ENCODE assay signal across 23 cellular contexts in genomic region chr14:61508526-61508925, GRCh38.
DNase-seq lines count a peak whose midpoint lies in the region; ATAC-seq and TF ChIP-seq lines count a peak whose summit lies in the region.
"Had no signal": no experiment of that assay in that cellular context is flagged by ENCODE, and none has a peak within 500 bp of the region (broad histone marks: within the 10 kb centered on the region; RNA-seq: fewer than 3 reads in every experiment).

No MANE protein-coding gene starts in this region.

- H3K4me1 ChIP-seq in IMR-90 (ENCODE audit: control insufficient read depth, insufficient read depth, low read length): peaks cover 20% of the 10 kb centered on the region

- H3K27ac ChIP-seq in IMR-90 (ENCODE audit: insufficient read depth, low read length): no peak overlapping the region
- H3K27ac ChIP-seq: esophagus squamous epithelium, gastroesophageal sphincter, PC-9, right lobe of liver, thoracic aorta, WERI-Rb-1 had no signal

- no peak for DNase-seq in activated T-cell treated with anti-CD3 and anti-CD28 coated beads, Interleukin-2, amount 50 U/mL, for 72 hours
- no peak for DNase-seq in activated T-cell treated with anti-CD3 and anti-CD28 coated beads, Interleukin-2, amount 50 U/mL, for 1 hour
- DNase-seq in IMR-90 (no peak), NCI-H748 (lab: John Stamatoyannopoulos, UW; ENCODE audit: unreplicated experiment) (no peak), endothelial cell (ENCODE audit: low spot score) (no peak), erythroblast (lab: John Stamatoyannopoulos, UW) (no peak)
- DNase-seq in stimulated activated CD8-positive, alpha-beta memory T cell treated with anti-CD3 and anti-CD28 coated beads, Interleukin-4, amount 100 ng/mL, for 48 hours: peak; percentile 2
- DNase-seq: activated gamma-delta T cell; DMS53; effector CD4-positive, alpha-beta T cell; esophagus squamous epithelium; H7; KBM-7; mammary epithelial cell; NCI-H146; NCI-H69; PC-9; right lobe of liver; stimulated activated CD4-positive, alpha-beta T cell treated with anti-CD3 and anti-CD28 coated beads, Interleukin-15, amount 100 ng/mL, for 24 hours; WERI-Rb-1 had no signal

- H3K18ac ChIP-seq in IMR-90 (ENCODE audit: low read depth, low read length): no peak overlapping the region

- H3K4me1 Mint-ChIP-seq in activated T-cell treated with anti-CD3 and anti-CD28 coated beads, Interleukin-2, amount 50 U/mL, for 72 hours (ENCODE audit: low read depth): peaks cover 100% of the 10 kb centered on the region
- H3K4me1 Mint-ChIP-seq in activated naive CD8-positive, alpha-beta T cell (ENCODE audit: low read depth): peaks cover 93% of the 10 kb centered on the region
- H3K4me1 Mint-ChIP-seq in endothelial cell (ENCODE audit: unreplicated experiment): peaks cover 10% of the 10 kb centered on the region

- no peak overlapping the region for H2AFZ ChIP-seq in IMR-90 (replicated peaks; ENCODE audit: low read length, poor library complexity)
- H2AFZ ChIP-seq: PC-9 had no signal

- H3K4ac ChIP-seq in IMR-90 (ENCODE audit: low read depth, low read length): no peak overlapping the region

- TF ChIP-seq RAD21 in IMR-90 (IDR thresholded peaks at IDR 0.05; ENCODE audit: low read length): no peak

- BruUV-seq in IMR-90 (replicated peaks; lab: Mats Ljungman, UMichigan): no TSS peak

- H3K23ac ChIP-seq in IMR-90 (ENCODE audit: low read depth, low read length): no peak overlapping the region

- no peaks in the 10 kb centered on the region for H3K79me1 ChIP-seq in IMR-90 (ENCODE audit: low read depth in 1 of 2, low read length in 2 of 2)

- H3K36me3 ChIP-seq in IMR-90 (ENCODE audit: control insufficient read depth, insufficient read depth, low read length): no peaks in the 10 kb centered on the region
- H3K36me3 ChIP-seq: gastroesophageal sphincter, right lobe of liver, thoracic aorta, WERI-Rb-1 had no signal

- H3K27me3 ChIP-seq in IMR-90 (ENCODE audit: control insufficient read depth, insufficient read depth, low read length): no peaks in the 10 kb centered on the region
- H3K27me3 ChIP-seq: esophagus squamous epithelium, gastroesophageal sphincter, right lobe of liver had no signal

- no peak overlapping the region; the same call in 1 of the 2 replicates for H4K91ac ChIP-seq in IMR-90 (ENCODE audit: insufficient read depth, low read depth, low read length)

- intact Hi-C loops in IMR-90 (cut with micrococcal nuclease): no loop called here

- H3K9me1 ChIP-seq in IMR-90 (ENCODE audit: insufficient read depth, low read length): peaks cover 9% of the 10 kb centered on the region; the same call in 1 of the 2 replicates

- H4K8ac ChIP-seq in IMR-90 (ENCODE audit: low read depth in 2 of 2, low read length in 2 of 2): no peak overlapping the region

- H3K4me2 ChIP-seq in IMR-90 (ENCODE audit: low read depth, low read length): no peak overlapping the region
- H3K4me2 ChIP-seq: PC-9 had no signal

- H2BK15ac ChIP-seq in IMR-90 (ENCODE audit: low read depth, low read length): 0 out of 3 replicates have a peak overlapping the region, but pooled peaks have one; percentile 9

- no peak overlapping the region for H2AK5ac ChIP-seq in IMR-90 (ENCODE audit: low read depth, low read length)

- no peak overlapping the region for H3K14ac ChIP-seq in IMR-90 (replicated peaks; ENCODE audit: low read depth, low read length)

- no peak overlapping the region for H2BK5ac ChIP-seq in IMR-90 (ENCODE audit: low read depth, low read length, poor library complexity, severe bottlenecking)

- no peak overlapping the region for H3K9ac ChIP-seq in IMR-90 (ENCODE audit: low read depth, low read length)

- no peak for ATAC-seq in activated T-cell treated with anti-CD3 and anti-CD28 coated beads, Interleukin-2, amount 50 U/mL, for 72 hours (replicated peaks in 1 of 2)
- no peak for ATAC-seq in IMR-90 (ENCODE audit: low read depth)
- ATAC-seq: gastroesophageal sphincter, right lobe of liver had no signal

- no peak overlapping the region for H4K5ac ChIP-seq in IMR-90 (ENCODE audit: low read depth, low read length)

- no peak overlapping the region for H3K56ac ChIP-seq in IMR-90 (ENCODE audit: extremely low read depth, insufficient read depth, low read length)

- WGBS in IMR-90 (ENCODE audit: extremely low coverage in 2 of 2, insufficient read length in 1 of 2), 2 experiments: no CpG with 5 or more reads among the region's 2 CpGs

- in situ Hi-C loops in IMR-90 (cut with MboI; ENCODE audit: low sequenced_read_pairs): no loop called here

- no peak overlapping the region for H2BK120ac ChIP-seq in IMR-90 (ENCODE audit: low read depth, low read length)

- CTCF ChIA-PET in IMR-90 (lab: Yijun Ruan, JAX): no interaction called here

- H2BK20ac ChIP-seq in IMR-90 (ENCODE audit: low read depth, low read length): no peak overlapping the region

- H4K20me1 ChIP-seq in IMR-90 (ENCODE audit: insufficient read depth, low read length): no peaks in the 10 kb centered on the region

- TF ChIP-seq POLR2A in IMR-90 (IDR thresholded peaks at IDR 0.05; ENCODE audit: low read depth, low read length) (no peak), erythroblast (IDR thresholded peaks at IDR 0.05; ENCODE audit: low read length) (no peak)

- TF ChIP-seq CTCF in IMR-90 (conservative IDR thresholded peaks at IDR 0.05; ENCODE audit: low read depth, low read length) (no peak), endothelial cell (IDR thresholded peaks at IDR 0.05; ENCODE audit: unreplicated experiment) (no peak)

- H3K9me3 ChIP-seq in IMR-90 (ENCODE audit: control insufficient read depth, insufficient read depth, low read length): no peaks in the 10 kb centered on the region
- H3K9me3 ChIP-seq: esophagus squamous epithelium, gastroesophageal sphincter, right lobe of liver, thoracic aorta had no signal

- dilution Hi-C loops in IMR-90 (cut with HindIII; ENCODE audit: low sequenced_read_pairs, unreplicated experiment): no loop called here

- peak overlapping the region; percentile 97 for H3K27ac Mint-ChIP-seq in activated T-cell treated with anti-CD3 and anti-CD28 coated beads, Interleukin-2, amount 50 U/mL, for 72 hours
- H3K27ac Mint-ChIP-seq in activated naive CD8-positive, alpha-beta T cell: peak overlapping the region; percentile 100
- H3K27ac Mint-ChIP-seq in endothelial cell (ENCODE audit: unreplicated experiment): no peak overlapping the region

- POLR2A ChIA-PET in IMR-90 (lab: Charles Lee; ENCODE audit: unreplicated experiment): no interaction called here

- no peaks in the 10 kb centered on the region for H3K27me3 Mint-ChIP-seq in activated T-cell treated with anti-CD3 and anti-CD28 coated beads, Interleukin-2, amount 50 U/mL, for 72 hours (ENCODE audit: low read depth)
- no peaks in the 10 kb centered on the region for H3K27me3 Mint-ChIP-seq in activated naive CD8-positive, alpha-beta T cell
- H3K27me3 Mint-ChIP-seq in endothelial cell (ENCODE audit: unreplicated experiment): peaks cover under 1% of the 10 kb centered on the region

- no peak overlapping the region for H2AK9ac ChIP-seq in IMR-90 (replicated peaks; ENCODE audit: low read depth, low read length, poor library complexity)

- peak overlapping the region; percentile 4 to 27 for H3K4me3 Mint-ChIP-seq in activated T-cell treated with anti-CD3 and anti-CD28 coated beads, Interleukin-2, amount 50 U/mL, for 72 hours
- peak overlapping the region; percentile 40 for H3K4me3 Mint-ChIP-seq in activated naive CD8-positive, alpha-beta T cell
- H3K4me3 Mint-ChIP-seq in endothelial cell (ENCODE audit: unreplicated experiment): no peak overlapping the region

- peaks cover 0 to 3% of the 10 kb centered on the region in 2 donors for H3K9me3 Mint-ChIP-seq in activated T-cell treated with anti-CD3 and anti-CD28 coated beads, Interleukin-2, amount 50 U/mL, for 72 hours
- no peaks in the 10 kb centered on the region for H3K9me3 Mint-ChIP-seq in activated naive CD8-positive, alpha-beta T cell (ENCODE audit: low read depth)
- H3K9me3 Mint-ChIP-seq in endothelial cell (ENCODE audit: unreplicated experiment): no peaks in the 10 kb centered on the region

- H3K36me3 Mint-ChIP-seq in activated T-cell treated with anti-CD3 and anti-CD28 coated beads, Interleukin-2, amount 50 U/mL, for 72 hours (ENCODE audit: insufficient read depth in 2 of 2): peaks cover 16 to 49% of the 10 kb centered on the region in 2 donors
- peaks cover 37% of the 10 kb centered on the region for H3K36me3 Mint-ChIP-seq in activated naive CD8-positive, alpha-beta T cell
- H3K36me3 Mint-ChIP-seq in endothelial cell (ENCODE audit: low read depth, unreplicated experiment): no peaks in the 10 kb centered on the region

- no peak overlapping the region for H3K4me3 ChIP-seq in IMR-90 (ENCODE audit: insufficient read depth, low read depth, low read length)
- H3K4me3 ChIP-seq: esophagus squamous epithelium, gastroesophageal sphincter, PC-9, right lobe of liver, thoracic aorta had no signal

TF ChIP-seq in IMR-90, 13 proteins besides CTCF, POLR2A, EP300 and RAD21:
- TF ChIP-seq, protein P1, sequence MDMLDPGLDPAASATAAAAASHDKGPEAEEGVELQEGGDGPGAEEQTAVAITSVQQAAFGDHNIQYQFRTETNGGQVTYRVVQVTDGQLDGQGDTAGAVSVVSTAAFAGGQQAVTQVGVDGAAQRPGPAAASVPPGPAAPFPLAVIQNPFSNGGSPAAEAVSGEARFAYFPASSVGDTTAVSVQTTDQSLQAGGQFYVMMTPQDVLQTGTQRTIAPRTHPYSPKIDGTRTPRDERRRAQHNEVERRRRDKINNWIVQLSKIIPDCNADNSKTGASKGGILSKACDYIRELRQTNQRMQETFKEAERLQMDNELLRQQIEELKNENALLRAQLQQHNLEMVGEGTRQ (IDR thresholded peaks at IDR 0.05; ENCODE audit: low read depth, low read length): no peak
- TF ChIP-seq MAFK (IDR thresholded peaks at IDR 0.05; ENCODE audit: low read depth, low read length) (no peak), NFE2L2 (IDR thresholded peaks at IDR 0.05; ENCODE audit: low read depth, low read length) (no peak), RFX5 (IDR thresholded peaks at IDR 0.05; ENCODE audit: low read depth, low read length) (no peak)
TF ChIP-seq in IMR-90: peak in this region for 0.
